ENCODE assay signal across 10 cellular contexts in genomic region chr15:89813381-89814111, GRCh38. TPM values are rescaled to one million over a fixed set of nuclear protein-coding genes. Genes with fewer than 3 reads are reported as not detected.
A peak's percentile ranks its signal among the peaks of the same experiment; 100 is the strongest.
DNase-seq lines count a peak whose midpoint lies in the region; ATAC-seq lines count a peak whose summit lies in the region.
"Had no signal": no experiment of that assay in that cellular context is flagged by ENCODE, and none has a peak within 500 bp of the region (broad histone marks: within the 10 kb centered on the region; RNA-seq: fewer than 3 reads in every experiment).

No MANE protein-coding gene starts in this region.

- H3K9me3 Mint-ChIP-seq in IgD-negative memory B cell, result peaks cover 0 to 6% (median 6%) of the 10 kb centered on the region in 3 donors

- H2BK12ac ChIP-seq in trophoblast cell (ENCODE audit: low read length), result no peak overlapping the region

- peaks cover 30% of the 10 kb centered on the region for H3K27me3 Mint-ChIP-seq in IgD-negative memory B cell

- no peak overlapping the region for H3K4me2 ChIP-seq in trophoblast cell (ENCODE audit: low read length)
- H3K4me2 ChIP-seq: KMS-11 had no signal

- intact Hi-C loops in left colon (cut with DNase I, micrococcal nuclease), result no loop called here

- no peak overlapping the region for H2BK5ac ChIP-seq in trophoblast cell (ENCODE audit: low read depth, low read length, poor library complexity)

- H3K4me3 ChIP-seq in trophoblast cell (ENCODE audit: low read depth, low read length), result peak overlapping the region; percentile 9

- H3K23ac ChIP-seq in trophoblast cell (ENCODE audit: low read length), result no peak overlapping the region

- peak overlapping the region; percentile 65 to 88 (median 78) for H3K4me3 Mint-ChIP-seq in IgD-negative memory B cell

- H3K27ac ChIP-seq in trophoblast cell (ENCODE audit: low read depth, low read length), result no peak overlapping the region
- H3K27ac ChIP-seq: KMS-11 had no signal

- H3K27ac Mint-ChIP-seq in IgD-negative memory B cell, result no peak overlapping the region

- no peak overlapping the region for H4K8ac ChIP-seq in trophoblast cell (ENCODE audit: low read depth, low read length)

- H3K4me1 ChIP-seq in trophoblast cell (ENCODE audit: control insufficient read depth in 1 of 2, insufficient read depth in 2 of 2, low read length in 2 of 2), result peaks cover 4 to 5% of the 10 kb centered on the region in 2 experiments

- H3K9ac ChIP-seq in trophoblast cell (ENCODE audit: low read length), result no peak overlapping the region
- H3K9ac ChIP-seq: KMS-11 had no signal

- H2BK120ac ChIP-seq in trophoblast cell (ENCODE audit: insufficient read depth, low read length, poor library complexity), result no peak overlapping the region

- H4K12ac ChIP-seq in trophoblast cell (ENCODE audit: low read depth, low read length), result no peak overlapping the region

- WGBS in trophoblast cell (ENCODE audit: extremely low coverage, insufficient coverage, insufficient read length), result no CpG with 5 or more reads among the region's 13 CpGs

- no peak overlapping the region for H4K91ac ChIP-seq in trophoblast cell (ENCODE audit: low read depth, low read length)

- no peak overlapping the region for H3K14ac ChIP-seq in trophoblast cell (ENCODE audit: low read length)

- H3K4ac ChIP-seq in trophoblast cell (ENCODE audit: low read depth, low read length), result no peak overlapping the region

- ATAC-seq in esophagus mucosa (peak; percentile 12), left colon (no peak), GM18907 (IDR thresholded peaks at IDR 0.05; ENCODE audit: unreplicated experiment) (no peak)

- no peaks in the 10 kb centered on the region for H3K36me3 ChIP-seq in trophoblast cell (ENCODE audit: control insufficient read depth in 1 of 2, insufficient read depth in 2 of 2, low read length in 2 of 2)

- H3K4me1 Mint-ChIP-seq in IgD-negative memory B cell, result peaks cover 3 to 12% (median 6%) of the 10 kb centered on the region in 3 donors

- no peaks in the 10 kb centered on the region for H3K36me3 Mint-ChIP-seq in IgD-negative memory B cell

- H3K79me1 ChIP-seq in trophoblast cell (ENCODE audit: low read length), result no peaks in the 10 kb centered on the region

- peak; percentile 31 for DNase-seq in CD1c-positive myeloid dendritic cell (ENCODE audit: extremely low spot score)
- no peak for DNase-seq in trophoblast cell
- no peak for DNase-seq in AML-193 (lab: John Stamatoyannopoulos, UW)
- DNase-seq in DMS53 (lab: John Stamatoyannopoulos, UW), result no peak
- no peak for DNase-seq in left colon
- DNase-seq: stimulated activated CD4-positive, alpha-beta T cell treated with anti-CD3 and anti-CD28 coated beads, Interleukin-12 subunit alpha, Interleukin-12 subunit beta, amount 100 ng/mL, for 4 hours had no signal

- H2AFZ ChIP-seq in trophoblast cell (ENCODE audit: insufficient read depth, low read length, poor library complexity), result no peak overlapping the region

- peaks cover 27% of the 10 kb centered on the region for H3K27me3 ChIP-seq in trophoblast cell (ENCODE audit: insufficient read depth, low read length)

- peaks cover 9% of the 10 kb centered on the region for H3K9me3 ChIP-seq in trophoblast cell (ENCODE audit: insufficient read depth, low read depth, low read length)

- H2AK5ac ChIP-seq in trophoblast cell (ENCODE audit: low read length), result no peak overlapping the region

- no peak overlapping the region for H3K18ac ChIP-seq in trophoblast cell (ENCODE audit: low read length)

- no peaks in the 10 kb centered on the region for H3K79me2 ChIP-seq in trophoblast cell (ENCODE audit: control insufficient read depth, insufficient read depth, low read length, poor library complexity)

RNA-seq across cellular contexts. Expression of gene ANPEP, which starts 1.1 kb away (rescaled TPM):
- 0.46 TPM for polyA plus RNA-seq in IgD-negative memory B cell
- 3.1 TPM for total RNA-seq in esophagus mucosa
- 0.23 and 0.40 TPM in 2 replicates for polyA plus RNA-seq in trophoblast cell (2013)
- total RNA-seq in left colon, result 100 to 1,000 TPM; 439 to 623 TPM

RNA-seq across cellular contexts. Expression of gene MESP2, which starts 37.4 kb away (rescaled TPM):
- polyA plus RNA-seq in IgD-negative memory B cell, result not detected
- total RNA-seq in esophagus mucosa (0.40 TPM), left colon (1 to 10 TPM in 1 of 2 donors, under 1 TPM in 1; 0.84 to 1.0 TPM)
- 0.10 and 0.22 TPM in 2 replicates for polyA plus RNA-seq in trophoblast cell (2013)

Comparison
In these comparisons a context has a peak if more than half of its experiments do, and no peak if none do; other contexts are left out.
1. RNA of gene ANPEP, which starts 1.1 kb away (total RNA-seq): 439 to 623 TPM in left colon; 3.1 TPM in esophagus mucosa (single experiment); every median in the first group is over 100 times any median in the second.